In the genomic region with DNA sequence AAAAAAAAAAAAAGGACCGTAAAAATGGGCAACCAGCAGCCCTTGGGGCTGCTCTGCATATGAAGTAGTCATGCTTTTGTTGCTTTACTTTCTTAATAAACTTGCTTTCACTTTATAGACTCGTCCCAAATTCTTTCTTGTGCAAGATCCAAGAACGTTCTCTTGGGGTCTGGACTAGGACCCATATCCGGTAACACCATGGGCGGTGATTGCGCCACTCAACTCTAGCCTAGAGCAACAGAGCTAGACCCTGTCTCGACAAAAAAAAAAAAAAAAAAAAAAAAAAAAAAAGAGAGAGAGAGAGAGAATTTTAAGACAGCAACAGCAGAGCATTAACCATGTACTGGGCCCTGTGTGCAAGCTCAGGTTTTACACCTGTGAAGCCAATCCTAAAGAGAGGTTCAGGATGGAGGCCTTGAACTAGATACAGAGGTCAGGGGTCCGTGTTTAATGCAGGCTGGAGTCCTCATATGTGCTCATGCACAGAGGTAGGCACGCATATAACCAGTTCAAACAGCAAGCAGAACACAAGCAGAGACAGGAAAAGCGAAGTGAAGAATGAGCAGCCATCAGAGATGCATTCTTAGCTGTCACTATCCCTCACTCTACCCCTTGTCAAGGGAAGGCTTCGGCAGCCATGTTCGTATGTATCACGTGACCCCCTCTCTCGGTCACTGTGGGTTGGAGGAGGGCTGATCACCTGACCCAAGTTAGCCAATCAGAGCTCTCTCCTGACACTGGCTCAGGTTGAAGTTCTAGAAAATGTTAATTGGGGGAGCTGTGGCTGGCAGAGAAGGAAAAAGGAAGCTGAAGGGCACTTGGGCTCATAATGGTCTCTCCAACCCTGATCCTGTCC, we compare ENCODE assay signal across 1 cellular context.
TF ChIP-seq lines count a peak whose summit lies in the region.

No MANE protein-coding gene starts in this region.

TF ChIP-seq in GM12878, 131 proteins besides CTCF, POLR2A, EP300 and RAD21:
- TF ChIP-seq GABPA (IDR thresholded peaks at IDR 0.05; ENCODE audit: low read depth) (no peak), SPI1 (IDR thresholded peaks at IDR 0.05; ENCODE audit: borderline replicate concordance, insufficient read depth, low read depth, low read length) (no peak), EZH2 (IDR thresholded peaks at IDR 0.05; ENCODE audit: borderline replicate concordance, control insufficient read depth, low read depth, low read length) (no peak), STAT1 (conservative IDR thresholded peaks at IDR 0.05) (no peak), EED (IDR thresholded peaks at IDR 0.05; ENCODE audit: low read depth) (no peak), SMC3 (IDR thresholded peaks at IDR 0.05; ENCODE audit: borderline replicate concordance, low read length) (no peak), MEF2B (IDR thresholded peaks at IDR 0.05; ENCODE audit: partially characterized antibody, poor library complexity, severe bottlenecking) (no peak), ESRRA (IDR thresholded peaks at IDR 0.05; ENCODE audit: low read length) (no peak), NFIC (IDR thresholded peaks at IDR 0.05; ENCODE audit: low read depth, low read length) (no peak), TCF7 (IDR thresholded peaks at IDR 0.05; ENCODE audit: borderline replicate concordance) (no peak), FOS (IDR thresholded peaks at IDR 0.05; ENCODE audit: borderline replicate concordance, extremely low read depth, insufficient read length) (no peak), RAD51 (IDR thresholded peaks at IDR 0.05) (peak; percentile 90), CHD4 (IDR thresholded peaks at IDR 0.05) (no peak), PAX5 (IDR thresholded peaks at IDR 0.05; ENCODE audit: borderline replicate concordance, low read depth, low read length) (no peak), MTA3 (IDR thresholded peaks at IDR 0.05; ENCODE audit: borderline replicate concordance, low read length) (no peak), YY1 (IDR thresholded peaks at IDR 0.05; ENCODE audit: low read depth, low read length) (peak; percentile 90), ZZZ3 (IDR thresholded peaks at IDR 0.05; ENCODE audit: control insufficient read depth, insufficient read length, low read depth) (no peak), ATF7 (IDR thresholded peaks at IDR 0.05; ENCODE audit: low read depth) (no peak)
- TF ChIP-seq, protein P1, sequence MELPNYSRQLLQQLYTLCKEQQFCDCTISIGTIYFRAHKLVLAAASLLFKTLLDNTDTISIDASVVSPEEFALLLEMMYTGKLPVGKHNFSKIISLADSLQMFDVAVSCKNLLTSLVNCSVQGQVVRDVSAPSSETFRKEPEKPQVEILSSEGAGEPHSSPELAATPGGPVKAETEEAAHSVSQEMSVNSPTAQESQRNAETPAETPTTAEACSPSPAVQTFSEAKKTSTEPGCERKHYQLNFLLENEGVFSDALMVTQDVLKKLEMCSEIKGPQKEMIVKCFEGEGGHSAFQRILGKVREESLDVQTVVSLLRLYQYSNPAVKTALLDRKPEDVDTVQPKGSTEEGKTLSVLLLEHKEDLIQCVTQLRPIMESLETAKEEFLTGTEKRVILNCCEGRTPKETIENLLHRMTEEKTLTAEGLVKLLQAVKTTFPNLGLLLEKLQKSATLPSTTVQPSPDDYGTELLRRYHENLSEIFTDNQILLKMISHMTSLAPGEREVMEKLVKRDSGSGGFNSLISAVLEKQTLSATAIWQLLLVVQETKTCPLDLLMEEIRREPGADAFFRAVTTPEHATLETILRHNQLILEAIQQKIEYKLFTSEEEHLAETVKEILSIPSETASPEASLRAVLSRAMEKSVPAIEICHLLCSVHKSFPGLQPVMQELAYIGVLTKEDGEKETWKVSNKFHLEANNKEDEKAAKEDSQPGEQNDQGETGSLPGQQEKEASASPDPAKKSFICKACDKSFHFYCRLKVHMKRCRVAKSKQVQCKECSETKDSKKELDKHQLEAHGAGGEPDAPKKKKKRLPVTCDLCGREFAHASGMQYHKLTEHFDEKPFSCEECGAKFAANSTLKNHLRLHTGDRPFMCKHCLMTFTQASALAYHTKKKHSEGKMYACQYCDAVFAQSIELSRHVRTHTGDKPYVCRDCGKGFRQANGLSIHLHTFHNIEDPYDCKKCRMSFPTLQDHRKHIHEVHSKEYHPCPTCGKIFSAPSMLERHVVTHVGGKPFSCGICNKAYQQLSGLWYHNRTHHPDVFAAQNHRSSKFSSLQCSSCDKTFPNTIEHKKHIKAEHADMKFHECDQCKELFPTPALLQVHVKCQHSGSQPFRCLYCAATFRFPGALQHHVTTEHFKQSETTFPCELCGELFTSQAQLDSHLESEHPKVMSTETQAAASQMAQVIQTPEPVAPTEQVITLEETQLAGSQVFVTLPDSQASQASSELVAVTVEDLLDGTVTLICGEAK (IDR thresholded peaks at IDR 0.05; ENCODE audit: borderline replicate concordance) = no peak
- TF ChIP-seq, protein P2, sequence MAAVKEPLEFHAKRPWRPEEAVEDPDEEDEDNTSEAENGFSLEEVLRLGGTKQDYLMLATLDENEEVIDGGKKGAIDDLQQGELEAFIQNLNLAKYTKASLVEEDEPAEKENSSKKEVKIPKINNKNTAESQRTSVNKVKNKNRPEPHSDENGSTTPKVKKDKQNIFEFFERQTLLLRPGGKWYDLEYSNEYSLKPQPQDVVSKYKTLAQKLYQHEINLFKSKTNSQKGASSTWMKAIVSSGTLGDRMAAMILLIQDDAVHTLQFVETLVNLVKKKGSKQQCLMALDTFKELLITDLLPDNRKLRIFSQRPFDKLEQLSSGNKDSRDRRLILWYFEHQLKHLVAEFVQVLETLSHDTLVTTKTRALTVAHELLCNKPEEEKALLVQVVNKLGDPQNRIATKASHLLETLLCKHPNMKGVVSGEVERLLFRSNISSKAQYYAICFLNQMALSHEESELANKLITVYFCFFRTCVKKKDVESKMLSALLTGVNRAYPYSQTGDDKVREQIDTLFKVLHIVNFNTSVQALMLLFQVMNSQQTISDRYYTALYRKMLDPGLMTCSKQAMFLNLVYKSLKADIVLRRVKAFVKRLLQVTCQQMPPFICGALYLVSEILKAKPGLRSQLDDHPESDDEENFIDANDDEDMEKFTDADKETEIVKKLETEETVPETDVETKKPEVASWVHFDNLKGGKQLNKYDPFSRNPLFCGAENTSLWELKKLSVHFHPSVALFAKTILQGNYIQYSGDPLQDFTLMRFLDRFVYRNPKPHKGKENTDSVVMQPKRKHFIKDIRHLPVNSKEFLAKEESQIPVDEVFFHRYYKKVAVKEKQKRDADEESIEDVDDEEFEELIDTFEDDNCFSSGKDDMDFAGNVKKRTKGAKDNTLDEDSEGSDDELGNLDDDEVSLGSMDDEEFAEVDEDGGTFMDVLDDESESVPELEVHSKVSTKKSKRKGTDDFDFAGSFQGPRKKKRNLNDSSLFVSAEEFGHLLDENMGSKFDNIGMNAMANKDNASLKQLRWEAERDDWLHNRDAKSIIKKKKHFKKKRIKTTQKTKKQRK (IDR thresholded peaks at IDR 0.05; ENCODE audit: low read depth, low read length) = no peak
- TF ChIP-seq, protein P3, sequence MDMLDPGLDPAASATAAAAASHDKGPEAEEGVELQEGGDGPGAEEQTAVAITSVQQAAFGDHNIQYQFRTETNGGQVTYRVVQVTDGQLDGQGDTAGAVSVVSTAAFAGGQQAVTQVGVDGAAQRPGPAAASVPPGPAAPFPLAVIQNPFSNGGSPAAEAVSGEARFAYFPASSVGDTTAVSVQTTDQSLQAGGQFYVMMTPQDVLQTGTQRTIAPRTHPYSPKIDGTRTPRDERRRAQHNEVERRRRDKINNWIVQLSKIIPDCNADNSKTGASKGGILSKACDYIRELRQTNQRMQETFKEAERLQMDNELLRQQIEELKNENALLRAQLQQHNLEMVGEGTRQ (IDR thresholded peaks at IDR 0.05; ENCODE audit: borderline replicate concordance, low read depth, low read length) = peak; percentile 32; the same call in 1 of the 2 replicates
- TF ChIP-seq, protein P4, sequence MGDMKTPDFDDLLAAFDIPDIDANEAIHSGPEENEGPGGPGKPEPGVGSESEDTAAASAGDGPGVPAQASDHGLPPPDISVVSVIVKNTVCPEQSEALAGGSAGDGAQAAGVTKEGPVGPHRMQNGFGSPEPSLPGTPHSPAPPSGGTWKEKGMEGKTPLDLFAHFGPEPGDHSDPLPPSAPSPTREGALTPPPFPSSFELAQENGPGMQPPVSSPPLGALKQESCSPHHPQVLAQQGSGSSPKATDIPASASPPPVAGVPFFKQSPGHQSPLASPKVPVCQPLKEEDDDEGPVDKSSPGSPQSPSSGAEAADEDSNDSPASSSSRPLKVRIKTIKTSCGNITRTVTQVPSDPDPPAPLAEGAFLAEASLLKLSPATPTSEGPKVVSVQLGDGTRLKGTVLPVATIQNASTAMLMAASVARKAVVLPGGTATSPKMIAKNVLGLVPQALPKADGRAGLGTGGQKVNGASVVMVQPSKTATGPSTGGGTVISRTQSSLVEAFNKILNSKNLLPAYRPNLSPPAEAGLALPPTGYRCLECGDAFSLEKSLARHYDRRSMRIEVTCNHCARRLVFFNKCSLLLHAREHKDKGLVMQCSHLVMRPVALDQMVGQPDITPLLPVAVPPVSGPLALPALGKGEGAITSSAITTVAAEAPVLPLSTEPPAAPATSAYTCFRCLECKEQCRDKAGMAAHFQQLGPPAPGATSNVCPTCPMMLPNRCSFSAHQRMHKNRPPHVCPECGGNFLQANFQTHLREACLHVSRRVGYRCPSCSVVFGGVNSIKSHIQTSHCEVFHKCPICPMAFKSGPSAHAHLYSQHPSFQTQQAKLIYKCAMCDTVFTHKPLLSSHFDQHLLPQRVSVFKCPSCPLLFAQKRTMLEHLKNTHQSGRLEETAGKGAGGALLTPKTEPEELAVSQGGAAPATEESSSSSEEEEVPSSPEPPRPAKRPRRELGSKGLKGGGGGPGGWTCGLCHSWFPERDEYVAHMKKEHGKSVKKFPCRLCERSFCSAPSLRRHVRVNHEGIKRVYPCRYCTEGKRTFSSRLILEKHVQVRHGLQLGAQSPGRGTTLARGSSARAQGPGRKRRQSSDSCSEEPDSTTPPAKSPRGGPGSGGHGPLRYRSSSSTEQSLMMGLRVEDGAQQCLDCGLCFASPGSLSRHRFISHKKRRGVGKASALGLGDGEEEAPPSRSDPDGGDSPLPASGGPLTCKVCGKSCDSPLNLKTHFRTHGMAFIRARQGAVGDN (IDR thresholded peaks at IDR 0.05) = no peak
- TF ChIP-seq, protein P5, sequence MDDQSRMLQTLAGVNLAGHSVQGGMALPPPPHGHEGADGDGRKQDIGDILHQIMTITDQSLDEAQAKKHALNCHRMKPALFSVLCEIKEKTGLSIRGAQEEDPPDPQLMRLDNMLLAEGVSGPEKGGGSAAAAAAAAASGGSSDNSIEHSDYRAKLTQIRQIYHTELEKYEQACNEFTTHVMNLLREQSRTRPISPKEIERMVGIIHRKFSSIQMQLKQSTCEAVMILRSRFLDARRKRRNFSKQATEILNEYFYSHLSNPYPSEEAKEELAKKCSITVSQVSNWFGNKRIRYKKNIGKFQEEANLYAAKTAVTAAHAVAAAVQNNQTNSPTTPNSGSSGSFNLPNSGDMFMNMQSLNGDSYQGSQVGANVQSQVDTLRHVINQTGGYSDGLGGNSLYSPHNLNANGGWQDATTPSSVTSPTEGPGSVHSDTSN (IDR thresholded peaks at IDR 0.05; ENCODE audit: insufficient replicate concordance, low read depth, low read length) = no peak
- TF ChIP-seq, protein P6, sequence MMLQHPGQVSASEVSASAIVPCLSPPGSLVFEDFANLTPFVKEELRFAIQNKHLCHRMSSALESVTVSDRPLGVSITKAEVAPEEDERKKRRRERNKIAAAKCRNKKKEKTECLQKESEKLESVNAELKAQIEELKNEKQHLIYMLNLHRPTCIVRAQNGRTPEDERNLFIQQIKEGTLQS (IDR thresholded peaks at IDR 0.05; ENCODE audit: borderline replicate concordance, extremely low read depth, low read depth, low read length) = peak; percentile 39; the same call in 1 of the 2 replicates
- TF ChIP-seq, protein P7, sequence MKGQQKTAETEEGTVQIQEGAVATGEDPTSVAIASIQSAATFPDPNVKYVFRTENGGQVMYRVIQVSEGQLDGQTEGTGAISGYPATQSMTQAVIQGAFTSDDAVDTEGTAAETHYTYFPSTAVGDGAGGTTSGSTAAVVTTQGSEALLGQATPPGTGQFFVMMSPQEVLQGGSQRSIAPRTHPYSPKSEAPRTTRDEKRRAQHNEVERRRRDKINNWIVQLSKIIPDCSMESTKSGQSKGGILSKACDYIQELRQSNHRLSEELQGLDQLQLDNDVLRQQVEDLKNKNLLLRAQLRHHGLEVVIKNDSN (IDR thresholded peaks at IDR 0.05; ENCODE audit: borderline replicate concordance, extremely low read length, insufficient read depth, low read depth, low read length) = peak; percentile 84
TF ChIP-seq in GM12878: peak in this region for 5.
